Comparison of ENCODE assay signal across 8 cellular contexts in the genomic region with DNA sequence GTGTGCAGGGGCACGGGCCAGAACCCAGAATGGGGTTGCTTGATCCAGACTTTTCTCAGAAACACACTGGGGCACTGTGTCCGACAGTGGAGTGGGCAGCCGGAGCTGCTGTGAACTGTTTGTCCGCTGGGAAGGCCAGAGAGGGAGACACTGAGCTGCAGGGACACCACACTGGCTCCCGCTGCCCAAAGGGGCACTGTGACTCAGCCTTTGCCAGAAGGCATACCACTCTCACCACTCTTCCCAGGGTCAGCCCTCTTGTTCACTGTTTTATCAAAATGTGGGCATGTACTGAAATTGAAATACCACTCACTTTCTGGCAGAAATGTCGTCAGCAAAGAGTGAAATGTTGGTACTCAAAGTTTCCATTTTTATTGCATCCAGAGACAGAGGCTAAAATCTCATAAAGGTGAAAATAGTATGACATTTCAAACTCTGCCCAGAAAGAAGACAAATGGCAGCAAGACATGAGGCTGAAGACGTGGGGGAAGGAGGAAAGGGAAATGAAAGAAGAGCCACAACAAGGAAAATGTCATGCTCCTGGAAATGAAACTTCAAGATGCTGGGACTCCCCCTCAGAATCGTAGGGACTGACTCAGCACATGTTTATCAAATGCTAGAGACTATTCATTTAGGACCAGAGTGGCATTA. TPM values are rescaled to one million over a fixed set of nuclear protein-coding genes. Genes with fewer than 3 reads are reported as not detected.
A peak's percentile ranks its signal among the peaks of the same experiment; 100 is the strongest.
DNase-seq lines count a peak whose midpoint lies in the region; TF ChIP-seq lines count a peak whose summit lies in the region.

No MANE protein-coding gene starts in this region.

- H3K4me3 ChIP-seq in CD8-positive, alpha-beta memory T cell (ENCODE audit: low read length), result peak overlapping the region; percentile 58
- H3K4me3 ChIP-seq in lower leg skin (ENCODE audit: low read depth, poor library complexity, severe bottlenecking), result no peak overlapping the region

- H3K27ac ChIP-seq in CD8-positive, alpha-beta memory T cell (ENCODE audit: low read depth, low read length), result peak overlapping the region; percentile 95

- H3K27me3 ChIP-seq in CD8-positive, alpha-beta memory T cell (ENCODE audit: insufficient read depth, low read length, poor library complexity, severe bottlenecking), result no peaks in the 10 kb centered on the region

- H3K27me3 Mint-ChIP-seq in CD8-positive, alpha-beta memory T cell, result peaks cover 0 to 1% of the 10 kb centered on the region in 2 donors
- no peaks in the 10 kb centered on the region; the same call in none of the 2 replicates for H3K27me3 Mint-ChIP-seq in HFFc6 (ENCODE audit: insufficient read depth)
- no peaks in the 10 kb centered on the region for H3K27me3 Mint-ChIP-seq in T-helper 2 cell treated with Interferon-gamma antibody and Interleukin-4, amounts not matched to agents 5 μg/mL and 100 μg/mL, for 36 hours (ENCODE audit: low read depth)

- peak in 3 of 5 donors; percentile 57 to 70 (median 68) for DNase-seq in CD8-positive, alpha-beta memory T cell
- DNase-seq in HFFc6 (no peak), iris pigment epithelial cell (ENCODE audit: low read depth) (peak; percentile 23), NCI-H1048 (lab: John Stamatoyannopoulos, UW) (no peak), SK-N-DZ (ENCODE audit: low spot score) (no peak), mucosa of gallbladder (ENCODE audit: low spot score) (no peak), lower leg skin (ENCODE audit: low spot score in 2 of 2) (no peak)
- peak; percentile 77 for DNase-seq in T-helper 2 cell treated with Interferon-gamma antibody and Interleukin-4, amounts not matched to agents 5 μg/mL and 100 μg/mL, for 36 hours (ENCODE audit: low spot score)

- H3K36me3 ChIP-seq in CD8-positive, alpha-beta memory T cell (ENCODE audit: insufficient read depth, low read length), result no peaks in the 10 kb centered on the region

- TF ChIP-seq POLR2A in lower leg skin (IDR thresholded peaks at IDR 0.05), result no peak

- peaks cover 70 to 83% (median 72%) of the 10 kb centered on the region in 3 donors for H3K4me1 Mint-ChIP-seq in CD8-positive, alpha-beta memory T cell
- H3K4me1 Mint-ChIP-seq in HFFc6 (ENCODE audit: low read depth), result peaks cover 67% of the 10 kb centered on the region
- peaks cover 60% of the 10 kb centered on the region for H3K4me1 Mint-ChIP-seq in T-helper 2 cell treated with Interferon-gamma antibody and Interleukin-4, amounts not matched to agents 5 μg/mL and 100 μg/mL, for 36 hours (ENCODE audit: low read depth)

- peaks cover 6% of the 10 kb centered on the region for H3K9me3 ChIP-seq in CD8-positive, alpha-beta memory T cell (ENCODE audit: low read length)

- peaks cover 0 to 6% (median 4%) of the 10 kb centered on the region in 5 donors for H3K9me3 Mint-ChIP-seq in CD8-positive, alpha-beta memory T cell
- no peaks in the 10 kb centered on the region for H3K9me3 Mint-ChIP-seq in HFFc6
- peaks cover 21% of the 10 kb centered on the region for H3K9me3 Mint-ChIP-seq in T-helper 2 cell treated with Interferon-gamma antibody and Interleukin-4, amounts not matched to agents 5 μg/mL and 100 μg/mL, for 36 hours

- peak overlapping the region; percentile 94 to 100 (median 100) for H3K27ac Mint-ChIP-seq in CD8-positive, alpha-beta memory T cell
- H3K27ac Mint-ChIP-seq in HFFc6, result peak overlapping the region; percentile 28
- H3K27ac Mint-ChIP-seq in T-helper 2 cell treated with Interferon-gamma antibody and Interleukin-4, amounts not matched to agents 5 μg/mL and 100 μg/mL, for 36 hours, result peak overlapping the region; percentile 97

- CTCF ChIA-PET in CD8-positive, alpha-beta memory T cell (lab: Charles Lee), result interaction anchor here (1.0 to 12.0 kb wide), 7 partner anchors 10 to 75 kb away, joined by 3 to 165 read pairs (median 5); no protein-coding TSS in a partner anchor

- peak; percentile 35; the same call in 1 of the 2 replicates for TF ChIP-seq CTCF in HFFc6 (IDR thresholded peaks at IDR 0.05)
- TF ChIP-seq CTCF in lower leg skin (IDR thresholded peaks at IDR 0.05), result no peak

- POLR2A ChIA-PET in CD8-positive, alpha-beta memory T cell (lab: Charles Lee), result interaction anchor here (0.7 to 4.2 kb wide), 6 partner anchors 10 to 35 kb away, joined by 3 to 28 read pairs (median 5); no protein-coding TSS in a partner anchor

- peaks cover 0 to 33% (median 10%) of the 10 kb centered on the region in 3 donors for H3K36me3 Mint-ChIP-seq in CD8-positive, alpha-beta memory T cell
- H3K36me3 Mint-ChIP-seq in HFFc6 (ENCODE audit: low read depth), result peaks cover under 1% of the 10 kb centered on the region; the same call in 1 of the 2 replicates
- H3K36me3 Mint-ChIP-seq in T-helper 2 cell treated with Interferon-gamma antibody and Interleukin-4, amounts not matched to agents 5 μg/mL and 100 μg/mL, for 36 hours (ENCODE audit: low read depth), result peaks cover 21% of the 10 kb centered on the region

- WGBS in lower leg skin, 2 donors, result 66 to 70% methylated on average over 8 of the region's 8 CpGs

- peak overlapping the region; percentile 90 to 97 (median 93) for H3K4me3 Mint-ChIP-seq in CD8-positive, alpha-beta memory T cell
- peak overlapping the region; percentile 83; the same call in 1 of the 2 replicates for H3K4me3 Mint-ChIP-seq in HFFc6
- peak overlapping the region; percentile 85 for H3K4me3 Mint-ChIP-seq in T-helper 2 cell treated with Interferon-gamma antibody and Interleukin-4, amounts not matched to agents 5 μg/mL and 100 μg/mL, for 36 hours

- H3K4me1 ChIP-seq in CD8-positive, alpha-beta memory T cell (ENCODE audit: insufficient read depth, low read length), result peaks cover 59% of the 10 kb centered on the region

- intact Hi-C loops in lower leg skin (cut with DNase I; ENCODE audit: low total_unique reads), result loop anchor here (5.0 kb wide), 1 partner anchor 410 kb away; no protein-coding TSS in a partner anchor

RNA-seq across cellular contexts. Expression of a gene that starts 4.5 kb away (rescaled TPM):
- total RNA-seq in CD8-positive, alpha-beta memory T cell, result 100 to 1,000 TPM; 272 to 289 TPM
- 761 TPM for polyA plus RNA-seq in CD8-positive, alpha-beta memory T cell
- total RNA-seq in HFFc6 (2021; fragmentation: NEBNext Ultra II Directional; extraction: Animal tissue kit (Norgen Biotek cat#: 25700)), result 10 to 100 TPM; 37.2 to 63.2 (median 45.2) TPM
- not detected in 2 replicates for polyA plus RNA-seq in SK-N-DZ (2014; cell fraction: cytosol; rRNA removed)
- polyA plus RNA-seq in SK-N-DZ (2014; cell fraction: nucleus; rRNA removed), result not detected in 2 replicates
- total RNA-seq in mucosa of gallbladder (34.0 TPM), lower leg skin (1 to 10 TPM; 1.4 to 5.5 (median 4.4) TPM)

Comparison
In these comparisons a context has a peak if more than half of its experiments do, and no peak if none do; other contexts are left out.
1. DNase-seq: peak in CD8-positive, alpha-beta memory T cell (3 of 5), T-helper 2 cell treated with Interferon-gamma antibody and Interleukin-4, amounts not matched to agents 5 μg/mL and 100 μg/mL, for 36 hours (single experiment) and iris pigment epithelial cell (single experiment); none in HFFc6 (single experiment), NCI-H1048 (single experiment), SK-N-DZ (single experiment), mucosa of gallbladder (single experiment) and lower leg skin (0 of 2).
2. H3K27ac Mint-ChIP-seq: peak in every context shown above with its lines; median percentile 100 in CD8-positive, alpha-beta memory T cell; 97 in T-helper 2 cell treated with Interferon-gamma antibody and Interleukin-4, amounts not matched to agents 5 μg/mL and 100 μg/mL, for 36 hours; 28 in HFFc6.
3. Peak in every context shown above with its lines, with median percentiles within 50 percentile points of each other: H3K4me3 Mint-ChIP-seq.